ENCODE assay signal across 11 cellular contexts in the genomic region with DNA sequence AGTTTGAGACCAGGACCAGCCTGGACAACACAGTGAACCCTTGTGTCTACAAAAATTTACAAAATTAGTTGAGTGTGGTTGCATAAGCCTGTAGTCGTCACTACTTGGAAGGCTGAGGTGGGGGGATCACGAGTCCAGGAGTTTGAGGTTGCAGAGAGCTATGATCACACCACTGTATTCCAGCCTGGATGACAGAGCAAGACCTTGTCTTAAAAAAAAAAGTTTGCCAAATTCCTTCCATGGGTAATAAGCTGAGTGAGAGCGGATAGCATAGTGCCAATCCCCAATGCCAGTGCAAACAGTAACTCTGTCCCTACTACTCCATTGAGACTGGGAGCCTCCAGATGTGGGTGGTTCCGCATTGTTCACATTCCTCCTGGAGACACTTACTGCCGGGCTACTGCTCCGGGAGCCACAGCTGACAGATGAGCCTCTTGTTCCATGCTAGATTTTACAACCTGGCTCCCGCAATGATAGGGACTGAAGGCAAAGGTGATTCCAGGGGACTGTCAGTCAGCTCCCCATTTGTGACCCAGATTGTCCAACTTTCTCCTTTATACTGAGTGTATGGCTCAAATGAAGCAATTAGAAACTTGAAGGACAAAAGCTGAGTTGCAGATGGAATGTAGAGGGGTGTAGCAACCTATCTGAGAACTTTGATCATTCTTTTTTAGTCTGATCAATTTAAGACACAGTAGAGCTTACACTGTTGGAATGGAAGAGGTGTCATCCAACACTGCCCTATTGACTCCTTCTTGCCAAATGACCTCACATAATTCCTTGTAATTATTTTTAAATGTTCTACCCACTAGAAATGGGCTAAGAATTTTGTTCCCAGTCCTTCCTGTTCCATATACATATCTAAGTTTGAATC. TPM values are rescaled to one million over a fixed set of nuclear protein-coding genes. Genes with fewer than 3 reads are reported as not detected.
A peak's percentile ranks its signal among the peaks of the same experiment; 100 is the strongest.
DNase-seq lines count a peak whose midpoint lies in the region; ATAC-seq and TF ChIP-seq lines count a peak whose summit lies in the region.
"Had no signal": no experiment of that assay in that cellular context is flagged by ENCODE, and none has a peak within 500 bp of the region (broad histone marks: within the 10 kb centered on the region; RNA-seq: fewer than 3 reads in every experiment).

No MANE protein-coding gene starts in this region.

- no peak for TF ChIP-seq CTCF in SK-N-SH (IDR thresholded peaks at IDR 0.05)
- TF ChIP-seq CTCF in MCF 10A (IDR thresholded peaks at IDR 0.05; ENCODE audit: unreplicated experiment), result no peak

- TF ChIP-seq RAD21 in SK-N-SH (IDR thresholded peaks at IDR 0.05; ENCODE audit: low read length), result no peak

- H3K9me3 ChIP-seq in SK-N-SH (no peaks in the 10 kb centered on the region), aorta (ENCODE audit: control insufficient read depth, low read length) (no peaks in the 10 kb centered on the region)

- CTCF ChIA-PET in SK-N-SH (lab: Yijun Ruan, JAX), result interaction anchor here (0.6 to 0.8 kb wide), 2 partner anchors 13 to 138 kb away, joined by 3 read pairs; partner anchors contain the start of gene FRMD6
- CTCF ChIA-PET in MCF 10A (lab: Yijun Ruan, JAX), result no interaction called here

- no peaks in the 10 kb centered on the region for H4K20me1 ChIP-seq in SK-N-SH (ENCODE audit: insufficient read depth)

- DNase-seq in SK-N-SH, result no peak
- peak; percentile 38 for DNase-seq in MCF 10A (ENCODE audit: unreplicated experiment)
- DNase-seq in left kidney (ENCODE audit: low read depth, low spot score), result peak; percentile 83
- peak in 1 of 2 donors; percentile 51 for DNase-seq in aorta
- no peak for DNase-seq in SK-N-DZ (ENCODE audit: low spot score)
- no peak for DNase-seq in NCI-H1436 treated with DMSO at 0.1 percent for 48 hours (lab: John Stamatoyannopoulos, UW)
- DNase-seq: stimulated activated CD4-positive, alpha-beta T cell treated with anti-CD3 and anti-CD28 coated beads, Interleukin-15, amount 100 ng/mL, for 24 hours had no signal

- intact Hi-C loops in MCF 10A (cut with micrococcal nuclease) (no loop called here), aorta (cut with DNase I) (no loop called here)

- no peak for TF ChIP-seq EP300 in SK-N-SH (IDR thresholded peaks at IDR 0.05; ENCODE audit: borderline replicate concordance in 1 of 2, low read depth in 1 of 2, low read length in 1 of 2)

- no peaks in the 10 kb centered on the region for H3K27me3 Mint-ChIP-seq in MCF 10A (ENCODE audit: insufficient read depth, unreplicated experiment)

- H3K79me2 ChIP-seq in SK-N-SH (ENCODE audit: insufficient read depth), result peaks cover 38% of the 10 kb centered on the region; the same call in 1 of the 2 replicates

- H3K9me3 Mint-ChIP-seq in MCF 10A (ENCODE audit: unreplicated experiment), result no peaks in the 10 kb centered on the region
- H3K9me3 Mint-ChIP-seq: IgD-negative memory B cell; stimulated activated naive CD8-positive, alpha-beta T cell treated with anti-CD3 and anti-CD28 coated beads, Interleukin-15, Interleukin-2, amounts not matched to agents 100 ng/mL and 50 ng/mL, for 24 hours had no signal

- H3K27me3 ChIP-seq in SK-N-SH (ENCODE audit: insufficient read depth) (no peaks in the 10 kb centered on the region), aorta (ENCODE audit: control insufficient read depth in 1 of 2, insufficient read depth in 2 of 2, low read length in 1 of 2) (no peaks in the 10 kb centered on the region)

- H2AFZ ChIP-seq in SK-N-SH (ENCODE audit: low read depth), result no peak overlapping the region

- ATAC-seq in SK-N-SH treated with all-trans-retinoic acid at 6 μM for 48 hours (peak; percentile 56), aorta (ENCODE audit: low FRiP score) (peak; percentile 73), GM19035 (IDR thresholded peaks at IDR 0.05; ENCODE audit: unreplicated experiment) (no peak)

- H3K27ac ChIP-seq in SK-N-SH (ENCODE audit: low read depth in 2 of 2, low read length in 1 of 2) (peak overlapping the region in 1 of 2 experiments; percentile 29; a peak in 2 of 4 replicates), aorta (ENCODE audit: low read depth in 1 of 2, low read length in 2 of 2) (peak overlapping the region in 1 of 2 donors; percentile 46)

- H3F3A ChIP-seq in SK-N-SH (replicated peaks; ENCODE audit: insufficient read depth), result peaks cover 21% of the 10 kb centered on the region

- H3K4me1 Mint-ChIP-seq in MCF 10A (ENCODE audit: insufficient read depth, unreplicated experiment), result peaks cover 28% of the 10 kb centered on the region
- H3K4me1 Mint-ChIP-seq: IgD-negative memory B cell had no signal

- POLR2A ChIA-PET in SK-N-SH (lab: Yijun Ruan, JAX) (no interaction called here), MCF 10A (lab: Yijun Ruan, JAX) (interaction anchor here (0.6 to 0.8 kb wide), 2 partner anchors 14 to 300 kb away, joined by 3 to 4 read pairs; no protein-coding TSS in a partner anchor)

- H3K36me3 Mint-ChIP-seq in MCF 10A (ENCODE audit: insufficient read depth, unreplicated experiment), result no peaks in the 10 kb centered on the region
- H3K36me3 Mint-ChIP-seq: IgD-negative memory B cell had no signal

- no peak overlapping the region for H3K9ac ChIP-seq in SK-N-SH

- H3K4me3 ChIP-seq in SK-N-SH (ENCODE audit: low read depth in 2 of 2, low read length in 1 of 2), result no peak overlapping the region
- H3K4me3 ChIP-seq in aorta (ENCODE audit: low read length in 2 of 2), result no peak overlapping the region

- H3K9me2 ChIP-seq in SK-N-SH, result no peaks in the 10 kb centered on the region

- H3K4me2 ChIP-seq in SK-N-SH, result no peak overlapping the region

- no peak overlapping the region for H3K4me3 Mint-ChIP-seq in MCF 10A (ENCODE audit: unreplicated experiment)
- H3K4me3 Mint-ChIP-seq: IgD-negative memory B cell; stimulated activated naive CD8-positive, alpha-beta T cell treated with anti-CD3 and anti-CD28 coated beads, Interleukin-15, Interleukin-2, amounts not matched to agents 100 ng/mL and 50 ng/mL, for 24 hours had no signal

- BruUV-seq in MCF 10A (replicated peaks; lab: Mats Ljungman, UMichigan), result no TSS peak

- H3K36me3 ChIP-seq in SK-N-SH (replicated peaks in 1 of 2; ENCODE audit: control insufficient read depth in 1 of 2, insufficient read depth in 2 of 2, low read length in 1 of 2), result peaks cover 1 to 25% of the 10 kb centered on the region in 2 experiments
- no peaks in the 10 kb centered on the region for H3K36me3 ChIP-seq in aorta (ENCODE audit: control insufficient read depth in 1 of 2, insufficient read depth in 2 of 2, low read length in 1 of 2)

- H3K27ac Mint-ChIP-seq in MCF 10A (ENCODE audit: low read depth, unreplicated experiment), result peak overlapping the region; percentile 49
- H3K27ac Mint-ChIP-seq: IgD-negative memory B cell; stimulated activated naive CD8-positive, alpha-beta T cell treated with anti-CD3 and anti-CD28 coated beads, Interleukin-15, Interleukin-2, amounts not matched to agents 100 ng/mL and 50 ng/mL, for 24 hours had no signal

- WGBS in SK-N-SH (ENCODE audit: low lambda C conversion rate), result 77% methylated on average over 6 of the region's 7 CpGs
- 10 to 24% methylated on average over 7 of the region's 7 CpGs for WGBS in aorta, 2 donors

- peaks cover 1 to 9% of the 10 kb centered on the region in 2 experiments; a peak in 3 of 4 replicates for H3K4me1 ChIP-seq in SK-N-SH (ENCODE audit: control insufficient read depth in 1 of 2, insufficient read depth in 2 of 2, low read depth in 1 of 2, low read length in 1 of 2)
- peaks cover 0 to 4% of the 10 kb centered on the region in 2 donors for H3K4me1 ChIP-seq in aorta (ENCODE audit: control insufficient read depth in 1 of 2, insufficient read depth in 2 of 2, low read length in 2 of 2)

TF ChIP-seq in SK-N-SH treated with all-trans-retinoic acid at 6 μM for 48 hours, 23 proteins besides CTCF, POLR2A, EP300 and RAD21 (continues in another document):
- TF ChIP-seq ARNTL (CRISPR knock-in tag; IDR thresholded peaks at IDR 0.05; ENCODE audit: borderline replicate concordance, low read depth) (no peak), GLIS3 (CRISPR knock-in tag; IDR thresholded peaks at IDR 0.05) (no peak), POU6F1 (CRISPR knock-in tag; IDR thresholded peaks at IDR 0.05; ENCODE audit: borderline replicate concordance, low read depth) (no peak)

TF ChIP-seq in SK-N-SH, 30 proteins besides CTCF, POLR2A, EP300 and RAD21:
- TF ChIP-seq MEF2A (IDR thresholded peaks at IDR 0.05; ENCODE audit: borderline replicate concordance, low read depth) (no peak), TCF12 (IDR thresholded peaks at IDR 0.05) (no peak), FOXJ3 (CRISPR knock-in tag; IDR thresholded peaks at IDR 0.05) (no peak)

RNA-seq across cellular contexts. Expression of gene FRMD6, which starts 13.4 kb away (rescaled TPM):
- polyA plus RNA-seq in SK-N-SH (2012; rRNA removed) (147 and 169 TPM in 2 replicates), aorta (10 to 100 TPM; 10.3 to 11.0 TPM)
- polyA plus RNA-seq in SK-N-SH (2012; cell fraction: cytosol; rRNA removed), result 125 and 136 TPM in 2 replicates
- polyA plus RNA-seq in SK-N-SH (2012; cell fraction: nucleus; rRNA removed), result 171 and 281 TPM in 2 replicates
- total RNA-seq in MCF 10A (2022) (104 and 135 TPM in 2 replicates), aorta (10 to 100 TPM; 44.8 to 56.7 TPM)
- polyA plus RNA-seq in SK-N-DZ (2014; cell fraction: cytosol; rRNA removed), result 8.4 and 16.4 TPM in 2 replicates
- polyA plus RNA-seq in SK-N-DZ (2014; cell fraction: nucleus; rRNA removed), result 8.9 and 9.4 TPM in 2 replicates
- polyA plus RNA-seq: IgD-negative memory B cell had no signal

Comparison
In these comparisons a context has a peak if more than half of its experiments do, and no peak if none do; other contexts are left out.
1. DNase-seq: peak in MCF 10A (single experiment) and left kidney (single experiment); none in SK-N-SH (single experiment), SK-N-DZ (single experiment) and NCI-H1436 treated with DMSO at 0.1 percent for 48 hours (single experiment).